Comparison of ENCODE assay signal across 9 cellular contexts in the genomic region with DNA sequence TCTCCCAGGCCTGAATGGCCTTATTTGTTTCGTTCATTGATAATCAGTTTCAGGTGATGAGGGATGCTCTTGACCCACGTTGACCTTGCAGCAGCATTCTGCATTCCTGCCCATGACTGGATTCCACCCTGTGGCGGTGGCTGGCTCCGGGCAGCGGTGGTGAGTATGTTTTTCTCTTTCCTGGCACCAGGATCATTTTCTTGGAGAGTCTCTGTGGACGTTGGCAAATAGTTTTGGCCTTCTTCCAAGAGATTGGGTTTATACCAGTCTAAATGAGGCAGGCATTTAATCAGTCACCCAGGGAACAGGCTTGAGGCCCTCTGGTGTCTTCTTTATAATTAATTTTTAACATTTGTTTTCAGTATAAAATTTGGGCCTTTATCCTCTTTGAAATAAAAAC.
A peak's percentile ranks its signal among the peaks of the same experiment; 100 is the strongest.
DNase-seq lines count a peak whose midpoint lies in the region; ATAC-seq and TF ChIP-seq lines count a peak whose summit lies in the region.
"Had no signal": no experiment of that assay in that cellular context is flagged by ENCODE, and none has a peak within 500 bp of the region (broad histone marks: within the 10 kb centered on the region; RNA-seq: fewer than 3 reads in every experiment).

No MANE protein-coding gene starts in this region.

- DNase-seq in NCI-H1417 (lab: John Stamatoyannopoulos, UW) (peak in 2 of 3 experiments; percentile 19 to 62), NCI-H1417 treated with DMSO at 0.1 percent for 48 hours (lab: John Stamatoyannopoulos, UW) (no peak), RWPE1 (ENCODE audit: low spot score) (peak; percentile 66), cardiac muscle cell (ENCODE audit: low read depth in 1 of 2, low spot score in 1 of 2) (peak; percentile 1 to 86), thoracic aorta (ENCODE audit: low spot score) (no peak), inferior parietal cortex (ENCODE audit: extremely low spot score) (no peak), NCI-H510A (lab: John Stamatoyannopoulos, UW) (no peak)
- DNase-seq in CD4-positive, alpha-beta T cell: no peak

- TF ChIP-seq CTCF in RWPE1 (conservative IDR thresholded peaks at IDR 0.05; ENCODE audit: low read depth): no peak
- TF ChIP-seq CTCF in cardiac muscle cell (IDR thresholded peaks at IDR 0.05; ENCODE audit: low read depth, low read length): no peak
- peak; percentile 8 for TF ChIP-seq CTCF in thoracic aorta (IDR thresholded peaks at IDR 0.05)
- TF ChIP-seq CTCF in CD4-positive, alpha-beta T cell (IDR thresholded peaks at IDR 0.05): no peak

- H3K4me1 Mint-ChIP-seq in CD4-positive, alpha-beta T cell (ENCODE audit: low read depth): peaks cover 5% of the 10 kb centered on the region

- CTCF ChIA-PET in RWPE1 (lab: Yijun Ruan, JAX): no interaction called here
- CTCF ChIA-PET in CD4-positive, alpha-beta T cell (lab: Charles Lee): interaction anchor here (1.4 kb wide), 1 partner anchor 9 kb away, joined by 3 read pairs; no protein-coding TSS in a partner anchor

- H3K9me3 Mint-ChIP-seq in CD4-positive, alpha-beta T cell: no peaks in the 10 kb centered on the region

- intact Hi-C loops in CD4-positive, alpha-beta T cell (cut with DNase I, micrococcal nuclease): no loop called here

- H3K4me3 ChIP-seq in cardiac muscle cell: no peak overlapping the region
- H3K4me3 ChIP-seq in thoracic aorta: no peak overlapping the region
- H3K4me3 ChIP-seq: breast epithelium had no signal

- H3K4me1 ChIP-seq in cardiac muscle cell (ENCODE audit: low read depth) (peaks cover 16% of the 10 kb centered on the region), thoracic aorta (ENCODE audit: control insufficient read depth in 1 of 2, low read depth in 2 of 2) (peaks cover 3 to 17% of the 10 kb centered on the region in 2 donors)
- H3K4me1 ChIP-seq: breast epithelium had no signal

- H3K36me3 Mint-ChIP-seq in CD4-positive, alpha-beta T cell (ENCODE audit: low read depth): no peaks in the 10 kb centered on the region

- H3K27me3 ChIP-seq in cardiac muscle cell (peaks cover 53% of the 10 kb centered on the region), thoracic aorta (replicated peaks; ENCODE audit: insufficient read depth) (no peaks in the 10 kb centered on the region)
- no peaks in the 10 kb centered on the region for H3K27me3 ChIP-seq in CD4-positive, alpha-beta T cell (ENCODE audit: control insufficient read depth, insufficient read depth, low read length)
- H3K27me3 ChIP-seq: breast epithelium had no signal

- no peak overlapping the region for H3K27ac Mint-ChIP-seq in CD4-positive, alpha-beta T cell

- H3K36me3 ChIP-seq in cardiac muscle cell: no peaks in the 10 kb centered on the region
- H3K36me3 ChIP-seq in thoracic aorta: no peaks in the 10 kb centered on the region
- H3K36me3 ChIP-seq: breast epithelium had no signal

- ATAC-seq in thoracic aorta (ENCODE audit: insufficient number of reproducible peaks, low FRiP score, low read depth): peak; percentile 77
- no peak for ATAC-seq in CD4-positive, alpha-beta T cell (ENCODE audit: poor library complexity)

- H3K27ac ChIP-seq in RWPE1 (peak overlapping the region; percentile 60), cardiac muscle cell (peak overlapping the region; percentile 50), thoracic aorta (no peak overlapping the region)
- no peak overlapping the region for H3K27ac ChIP-seq in CD4-positive, alpha-beta T cell (ENCODE audit: low read depth, low read length)
- H3K27ac ChIP-seq: breast epithelium had no signal

- POLR2A ChIA-PET in RWPE1 (lab: Yijun Ruan, JAX; ENCODE audit: low non-redundant PET): no interaction called here
- POLR2A ChIA-PET in CD4-positive, alpha-beta T cell (lab: Charles Lee): no interaction called here

- no peak overlapping the region for H3K4me3 Mint-ChIP-seq in CD4-positive, alpha-beta T cell

- peaks cover 19% of the 10 kb centered on the region for H3K27me3 Mint-ChIP-seq in CD4-positive, alpha-beta T cell

- no peaks in the 10 kb centered on the region for H3K9me3 ChIP-seq in cardiac muscle cell (ENCODE audit: low read depth)
- no peaks in the 10 kb centered on the region for H3K9me3 ChIP-seq in thoracic aorta
- H3K9me3 ChIP-seq in CD4-positive, alpha-beta T cell (ENCODE audit: control insufficient read depth, low read length): no peaks in the 10 kb centered on the region
- H3K9me3 ChIP-seq: breast epithelium had no signal

Comparison
In these comparisons a context has a peak if more than half of its experiments do, and no peak if none do; other contexts are left out.
1. DNase-seq: peak in NCI-H1417 (2 of 3), RWPE1 (single experiment) and cardiac muscle cell (2 of 2); none in NCI-H1417 treated with DMSO at 0.1 percent for 48 hours (single experiment), thoracic aorta (single experiment), CD4-positive, alpha-beta T cell (0 of 10), inferior parietal cortex (single experiment) and NCI-H510A (single experiment).
2. H3K27ac ChIP-seq: peak in RWPE1 (single experiment) and cardiac muscle cell (single experiment); none in thoracic aorta (0 of 2) and CD4-positive, alpha-beta T cell (single experiment).